13 cellular contexts compared by ENCODE assay signal in genomic region chr12:25623816-25624215, GRCh38.
DNase-seq lines count a peak whose midpoint lies in the region; FAIRE-seq and TF ChIP-seq lines count a peak whose summit lies in the region.
"Had no signal": no experiment of that assay in that cellular context is flagged by ENCODE, and none has a peak within 500 bp of the region (broad histone marks: within the 10 kb centered on the region; RNA-seq: fewer than 3 reads in every experiment).

No MANE protein-coding gene starts in this region.

- intact Hi-C loops in CD4-positive, alpha-beta memory T cell (cut with micrococcal nuclease) = no loop called here
- intact Hi-C loops in activated naive CD4-positive, alpha-beta T cell treated with anti-CD3 and anti-CD28 coated beads for 36 hours (cut with micrococcal nuclease) = no loop called here

- H3K9me3 ChIP-seq in endodermal cell (ENCODE audit: control insufficient read depth, low read length) (peaks cover 20% of the 10 kb centered on the region), keratinocyte (ENCODE audit: control insufficient read depth, low read depth, low read length) (no peaks in the 10 kb centered on the region)
- no peaks in the 10 kb centered on the region for H3K9me3 ChIP-seq in CD4-positive, alpha-beta memory T cell (ENCODE audit: control insufficient read depth in 1 of 2, low read length in 2 of 2)
- H3K9me3 ChIP-seq: BLaER1 had no signal

- CTCF ChIA-PET in CD4-positive, alpha-beta memory T cell (lab: Charles Lee; ENCODE audit: partially characterized antibody) = no interaction called here
- CTCF ChIA-PET in activated naive CD4-positive, alpha-beta T cell treated with anti-CD3 and anti-CD28 coated beads for 36 hours (lab: Charles Lee) = no interaction called here

- H3K27me3 Mint-ChIP-seq in endodermal cell (ENCODE audit: insufficient read depth) = no peaks in the 10 kb centered on the region
- no peaks in the 10 kb centered on the region for H3K27me3 Mint-ChIP-seq in CD4-positive, alpha-beta memory T cell
- no peaks in the 10 kb centered on the region for H3K27me3 Mint-ChIP-seq in activated naive CD4-positive, alpha-beta T cell treated with anti-CD3 and anti-CD28 coated beads for 36 hours (ENCODE audit: low read depth)

- peaks cover 13% of the 10 kb centered on the region for H3K9me3 Mint-ChIP-seq in endodermal cell
- peaks cover 0 to 4% (median under 1%) of the 10 kb centered on the region in 8 donors for H3K9me3 Mint-ChIP-seq in CD4-positive, alpha-beta memory T cell
- no peaks in the 10 kb centered on the region for H3K9me3 Mint-ChIP-seq in activated naive CD4-positive, alpha-beta T cell treated with anti-CD3 and anti-CD28 coated beads for 36 hours

- POLR2A ChIA-PET in CD4-positive, alpha-beta memory T cell (lab: Charles Lee; ENCODE audit: partially characterized antibody) = no interaction called here

- peaks cover 16% of the 10 kb centered on the region for H3K4me1 Mint-ChIP-seq in endodermal cell
- no peaks in the 10 kb centered on the region for H3K4me1 Mint-ChIP-seq in CD4-positive, alpha-beta memory T cell
- H3K4me1 Mint-ChIP-seq in activated naive CD4-positive, alpha-beta T cell treated with anti-CD3 and anti-CD28 coated beads for 36 hours (ENCODE audit: low read depth) = no peaks in the 10 kb centered on the region

- peaks cover 21% of the 10 kb centered on the region for H3K36me3 ChIP-seq in endodermal cell (ENCODE audit: control insufficient read depth, insufficient read depth, low read length)
- H3K36me3 ChIP-seq in keratinocyte (ENCODE audit: control insufficient read depth in 2 of 2, extremely low read depth in 1 of 2, insufficient read depth in 2 of 2, low read length in 2 of 2) = no peaks in the 10 kb centered on the region
- H3K36me3 ChIP-seq in CD4-positive, alpha-beta memory T cell (ENCODE audit: insufficient read depth, low read length) = no peaks in the 10 kb centered on the region
- H3K36me3 ChIP-seq: BLaER1 had no signal

- no peaks in the 10 kb centered on the region for H3K27me3 ChIP-seq in endodermal cell (ENCODE audit: control insufficient read depth, insufficient read depth, low read length, poor library complexity, severe bottlenecking)
- H3K27me3 ChIP-seq in keratinocyte (ENCODE audit: control insufficient read depth, extremely low read depth, insufficient read depth, low read length) = no peaks in the 10 kb centered on the region
- H3K27me3 ChIP-seq in CD4-positive, alpha-beta memory T cell (ENCODE audit: insufficient read depth, low read length) = no peaks in the 10 kb centered on the region
- H3K27me3 ChIP-seq: BLaER1 had no signal

- TF ChIP-seq CTCF in endodermal cell (conservative IDR thresholded peaks at IDR 0.05) (no peak), keratinocyte (optimal IDR thresholded peaks at IDR 0.05 in 1 of 3, IDR thresholded peaks at IDR 0.05 in 1 of 3, conservative IDR thresholded peaks at IDR 0.05 in 1 of 3; ENCODE audit: extremely low read depth in 1 of 3, insufficient read depth in 2 of 3, low read length in 3 of 3) (no peak)

- H3K9ac ChIP-seq in endodermal cell (ENCODE audit: extremely low read depth, low read length, poor library complexity, severe bottlenecking) (no peak overlapping the region), keratinocyte (ENCODE audit: control insufficient read depth, extremely low read depth, insufficient read depth, low read length) (no peak overlapping the region)
- H3K9ac ChIP-seq: BLaER1 had no signal

- H3K27ac ChIP-seq in endodermal cell (ENCODE audit: low read depth, low read length) = no peak overlapping the region
- no peak overlapping the region for H3K27ac ChIP-seq in keratinocyte (ENCODE audit: control insufficient read depth, insufficient read depth, low read length)
- no peak overlapping the region for H3K27ac ChIP-seq in CD4-positive, alpha-beta memory T cell (ENCODE audit: low read depth, low read length)
- H3K27ac ChIP-seq: BLaER1, HL-60 had no signal

- no peak overlapping the region for H3K27ac Mint-ChIP-seq in endodermal cell
- no peak overlapping the region for H3K27ac Mint-ChIP-seq in CD4-positive, alpha-beta memory T cell
- no peak overlapping the region for H3K27ac Mint-ChIP-seq in activated naive CD4-positive, alpha-beta T cell treated with anti-CD3 and anti-CD28 coated beads for 36 hours

- peak; percentile 9 for FAIRE-seq in keratinocyte (lab: Jason Lieb, UNC)

- H3K4me3 Mint-ChIP-seq in endodermal cell = no peak overlapping the region
- H3K4me3 Mint-ChIP-seq in CD4-positive, alpha-beta memory T cell = no peak overlapping the region
- no peak overlapping the region for H3K4me3 Mint-ChIP-seq in activated naive CD4-positive, alpha-beta T cell treated with anti-CD3 and anti-CD28 coated beads for 36 hours

- H3K9me1 ChIP-seq in keratinocyte (ENCODE audit: control insufficient read depth, extremely low read depth, insufficient read depth, low read length) = no peaks in the 10 kb centered on the region

- dilution Hi-C loops in keratinocyte (cut with MboI; ENCODE audit: extremely low pct_ligation_motif_present, low sequenced_read_pairs) = no loop called here

- WGBS in endodermal cell (ENCODE audit: insufficient coverage in 1 of 2, insufficient read length in 1 of 2), 2 experiments = 93 to 100% methylated on average over 1 of the region's 1 CpG

- no peak overlapping the region for H3K4me2 ChIP-seq in keratinocyte (ENCODE audit: control insufficient read depth, extremely low read depth, insufficient read depth, low read depth, low read length)
- H3K4me2 ChIP-seq: BLaER1 had no signal

- H4K20me1 ChIP-seq in keratinocyte (ENCODE audit: control insufficient read depth, extremely low read depth, insufficient read depth, low read length) = no peaks in the 10 kb centered on the region
- H4K20me1 ChIP-seq: BLaER1 had no signal

- H3K36me3 Mint-ChIP-seq in endodermal cell (ENCODE audit: low read depth) = peaks cover 20% of the 10 kb centered on the region
- no peaks in the 10 kb centered on the region for H3K36me3 Mint-ChIP-seq in CD4-positive, alpha-beta memory T cell
- no peaks in the 10 kb centered on the region for H3K36me3 Mint-ChIP-seq in activated naive CD4-positive, alpha-beta T cell treated with anti-CD3 and anti-CD28 coated beads for 36 hours (ENCODE audit: low read depth)

- no peaks in the 10 kb centered on the region for H3K4me1 ChIP-seq in endodermal cell (ENCODE audit: control insufficient read depth, insufficient read depth, low read length)
- H3K4me1 ChIP-seq in keratinocyte (ENCODE audit: control insufficient read depth, extremely low read depth, insufficient read depth, low read length) = no peaks in the 10 kb centered on the region
- H3K4me1 ChIP-seq in CD4-positive, alpha-beta memory T cell (ENCODE audit: insufficient read depth, low read length) = no peaks in the 10 kb centered on the region
- H3K4me1 ChIP-seq: BLaER1 had no signal

- no peaks in the 10 kb centered on the region for H3K79me2 ChIP-seq in keratinocyte (ENCODE audit: control insufficient read depth, insufficient read depth, low read length)

- H3K4me3 ChIP-seq in endodermal cell (ENCODE audit: low read length) (peak overlapping the region; percentile 43), keratinocyte (ENCODE audit: control insufficient read depth in 2 of 3, extremely low read depth in 1 of 3, insufficient read depth in 2 of 3, low read depth in 1 of 3, low read length in 3 of 3) (no peak overlapping the region)
- no peak overlapping the region for H3K4me3 ChIP-seq in CD4-positive, alpha-beta memory T cell (ENCODE audit: low read length in 2 of 2)
- H3K4me3 ChIP-seq: BLaER1 had no signal

- no peak overlapping the region for H2AFZ ChIP-seq in keratinocyte (ENCODE audit: control insufficient read depth, low read length)

- DNase-seq in ELR (ENCODE audit: low read depth) = peak; percentile 14
- DNase-seq in NCI-H226 = peak; percentile 26
- DNase-seq in endodermal cell = no peak
- DNase-seq in keratinocyte (ENCODE audit: low read depth, low spot score) = no peak
- DNase-seq in CD4-positive, alpha-beta memory T cell = no peak
- no peak for DNase-seq in activated naive CD4-positive, alpha-beta T cell treated with anti-CD3 and anti-CD28 coated beads for 36 hours
- no peak for DNase-seq in NCI-H774 (lab: John Stamatoyannopoulos, UW)
- DNase-seq: 8988T, AML-193, DMS53, H7 had no signal

Comparison
In these comparisons a context has a peak if more than half of its experiments do, and no peak if none do; other contexts are left out.
1. DNase-seq: peak in ELR (single experiment) and NCI-H226 (single experiment); none in endodermal cell (single experiment), keratinocyte (single experiment), CD4-positive, alpha-beta memory T cell (0 of 5), activated naive CD4-positive, alpha-beta T cell treated with anti-CD3 and anti-CD28 coated beads for 36 hours (single experiment) and NCI-H774 (single experiment).